ENCODE assay signal across 8 cellular contexts in genomic region chr17:55053855-55054254, GRCh38.
DNase-seq lines count a peak whose midpoint lies in the region; ATAC-seq and TF ChIP-seq lines count a peak whose summit lies in the region.
"Had no signal": no experiment of that assay in that cellular context is flagged by ENCODE, and none has a peak within 500 bp of the region (broad histone marks: within the 10 kb centered on the region; RNA-seq: fewer than 3 reads in every experiment).

No MANE protein-coding gene starts in this region.

- intact Hi-C loops in dorsolateral prefrontal cortex (cut with DNase I), result no loop called here
- intact Hi-C loops in Calu3 (cut with micrococcal nuclease; ENCODE audit: unreplicated experiment), result no loop called here

- no peaks in the 10 kb centered on the region for H3K9me3 Mint-ChIP-seq in Calu3 (ENCODE audit: low read depth, unreplicated experiment)

- H3K36me3 Mint-ChIP-seq in Calu3 (ENCODE audit: insufficient read depth, unreplicated experiment), result no peaks in the 10 kb centered on the region

- CTCF ChIA-PET in Calu3 (lab: Charles Lee), result no interaction called here

- no TSS peak for BruUV-seq in Calu3 (replicated peaks; lab: Mats Ljungman, UMichigan)

- H3K36me3 ChIP-seq in parathyroid adenoma (ENCODE audit: control insufficient read depth, insufficient read depth, low read length), result no peaks in the 10 kb centered on the region

- peak in 46 of 56 donors; percentile 13 to 59 (median 36) for TF ChIP-seq CTCF in dorsolateral prefrontal cortex (IDR thresholded peaks at IDR 0.05 in 54 of 56, conservative IDR thresholded peaks at IDR 0.05 in 2 of 56; ENCODE audit: low read depth in 1 of 56, partially characterized antibody in 56 of 56)
- peak; percentile 16 for TF ChIP-seq CTCF in parathyroid adenoma (IDR thresholded peaks at IDR 0.05)
- no peak for TF ChIP-seq CTCF in Calu3 (IDR thresholded peaks at IDR 0.05; ENCODE audit: unreplicated experiment)

- H3K4me1 ChIP-seq in parathyroid adenoma, result no peaks in the 10 kb centered on the region

- H3K27me3 ChIP-seq in dorsolateral prefrontal cortex (no peaks in the 10 kb centered on the region), parathyroid adenoma (ENCODE audit: control insufficient read depth, insufficient read depth, low read length) (no peaks in the 10 kb centered on the region)

- DNase-seq in GM03348 (ENCODE audit: low spot score) (peak; percentile 5), NCI-H69 (lab: John Stamatoyannopoulos, UW) (peak; percentile 29), dorsolateral prefrontal cortex (no peak), medulla oblongata (ENCODE audit: extremely low spot score) (no peak), Calu3 (no peak)
- DNase-seq: NCI-H2081 treated with DMSO at 0.1 percent for 48 hours had no signal

- no peak overlapping the region for H3K4me2 ChIP-seq in parathyroid adenoma (ENCODE audit: low read length)

- H3K27ac ChIP-seq in dorsolateral prefrontal cortex (no peak overlapping the region), parathyroid adenoma (no peak overlapping the region)

- no peaks in the 10 kb centered on the region for H3K27me3 Mint-ChIP-seq in Calu3 (ENCODE audit: unreplicated experiment)

- no peak overlapping the region for H3K27ac Mint-ChIP-seq in Calu3 (ENCODE audit: unreplicated experiment)

- no peak overlapping the region for H3K4me3 ChIP-seq in dorsolateral prefrontal cortex
- H3K4me3 ChIP-seq in parathyroid adenoma (ENCODE audit: low read depth, low read length), result no peak overlapping the region

- no peak overlapping the region for H2AFZ ChIP-seq in parathyroid adenoma

- H3K4me3 Mint-ChIP-seq in Calu3 (ENCODE audit: low read depth, unreplicated experiment), result no peak overlapping the region

- H3K79me2 ChIP-seq in parathyroid adenoma, result no peaks in the 10 kb centered on the region

- H3K4me1 Mint-ChIP-seq in Calu3 (ENCODE audit: low read depth, unreplicated experiment), result no peaks in the 10 kb centered on the region

- ATAC-seq in HG03354 (IDR thresholded peaks at IDR 0.05; ENCODE audit: poor library complexity, severe bottlenecking, unreplicated experiment), result no peak

- H3K9me3 ChIP-seq in parathyroid adenoma (ENCODE audit: control insufficient read depth, low read length), result no peaks in the 10 kb centered on the region

- H3K9ac ChIP-seq in parathyroid adenoma, result no peak overlapping the region

Comparison
In these comparisons a context has a peak if more than half of its experiments do, and no peak if none do; other contexts are left out.
1. DNase-seq: peak in GM03348 (single experiment) and NCI-H69 (single experiment); none in dorsolateral prefrontal cortex (0 of 10), medulla oblongata (single experiment) and Calu3 (single experiment).